Comparison of ENCODE assay signal across 8 cellular contexts in the genomic region with DNA sequence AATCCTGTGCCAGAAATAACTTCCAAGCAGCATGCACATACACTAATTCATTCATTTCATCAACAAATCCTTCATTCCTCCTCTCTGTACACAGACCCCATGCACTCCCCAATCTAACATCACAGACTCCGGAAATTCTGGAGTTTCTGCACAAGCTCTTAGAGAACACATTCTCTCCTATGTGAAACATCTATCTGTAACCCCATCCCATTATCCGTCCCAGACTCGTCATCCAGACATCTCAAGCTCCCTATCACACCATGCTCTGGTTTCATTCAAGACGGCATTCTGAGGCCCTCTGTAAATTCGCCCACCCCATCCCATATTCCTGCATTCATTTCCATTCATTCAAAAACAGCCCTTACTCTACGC. TPM values are rescaled to one million over a fixed set of nuclear protein-coding genes. Genes with fewer than 3 reads are reported as not detected.
DNase-seq lines count a peak whose midpoint lies in the region; ATAC-seq, FAIRE-seq and TF ChIP-seq lines count a peak whose summit lies in the region.

No MANE protein-coding gene starts in this region.

- intact Hi-C loops in activated CD4-positive, alpha-beta T cell treated with anti-CD3 and anti-CD28 coated beads for 36 hours (cut with DNase I, micrococcal nuclease), result loop anchor here (1.0 to 5.0 kb wide), 7 partner anchors 36 to 235 kb away; a partner anchor contains a TSS
- intact Hi-C loops in adrenal gland (cut with DNase I), result loop anchor here in 1 of 2 donors (10.0 kb wide), 1 partner anchor 114 kb away; no protein-coding TSS in a partner anchor
- intact Hi-C loops in HepG2 (cut with micrococcal nuclease; ENCODE audit: unreplicated experiment), result loop anchor here (1.0 to 2.0 kb wide), 2 partner anchors 10 to 682 kb away; no protein-coding TSS in a partner anchor

- CTCF ChIA-PET in activated CD4-positive, alpha-beta T cell treated with anti-CD3 and anti-CD28 coated beads for 36 hours (lab: Charles Lee), result interaction anchor here (0.7 to 2.4 kb wide), 12 partner anchors 10 to 319 kb away, joined by 3 to 9 read pairs (median 4); no protein-coding TSS in a partner anchor
- CTCF ChIA-PET in HepG2 (lab: Yijun Ruan, JAX; ENCODE audit: low intra/inter-chr PET ratio, low total read pairs), result no interaction called here

- peak overlapping the region; percentile 81 for H3K4me2 ChIP-seq in HepG2 (ENCODE audit: low read depth, low read length)

- H3K4me1 ChIP-seq in adrenal gland (replicated peaks in 1 of 2), result peaks cover 8 to 15% of the 10 kb centered on the region in 2 donors
- peaks cover 46% of the 10 kb centered on the region for H3K4me1 ChIP-seq in HepG2 (ENCODE audit: insufficient read depth, low read length)

- no peak for TF ChIP-seq RAD21 in HepG2 (CRISPR knock-in tag; IDR thresholded peaks at IDR 0.05)

- H3K27ac ChIP-seq in adrenal gland (peak overlapping the region; percentile 74 to 89 (median 82)), HepG2 (ENCODE audit: extremely low read length, insufficient read depth, low read length) (peak overlapping the region; percentile 79)

- H2AFZ ChIP-seq in HepG2 (ENCODE audit: low read length), result no peak overlapping the region

- H3K36me3 ChIP-seq in adrenal gland (replicated peaks in 1 of 2) (no peaks in the 10 kb centered on the region), HepG2 (replicated peaks in 1 of 2; ENCODE audit: control insufficient read depth in 1 of 2, insufficient read depth in 2 of 2, low read length in 2 of 2) (peaks cover 0 to 7% of the 10 kb centered on the region in 2 experiments; a peak in 4 of 5 replicates)

- H3K27me3 Mint-ChIP-seq in activated CD4-positive, alpha-beta T cell treated with anti-CD3 and anti-CD28 coated beads for 36 hours, result no peaks in the 10 kb centered on the region
- peaks cover 4% of the 10 kb centered on the region for H3K27me3 Mint-ChIP-seq in type B pancreatic cell

- WGBS in adrenal gland, 4 donors, result 0 to 2% (median 0%) methylated on average over 6 of the region's 6 CpGs
- 0% methylated on average over 6 of the region's 6 CpGs for WGBS in HepG2 (ENCODE audit: low lambda C conversion rate)

- H3K4me1 Mint-ChIP-seq in activated CD4-positive, alpha-beta T cell treated with anti-CD3 and anti-CD28 coated beads for 36 hours, result peaks cover 25% of the 10 kb centered on the region
- peaks cover 15% of the 10 kb centered on the region for H3K4me1 Mint-ChIP-seq in type B pancreatic cell (ENCODE audit: unreplicated experiment)

- TF ChIP-seq CTCF in adrenal gland (IDR thresholded peaks at IDR 0.05) (no peak), HepG2 (CRISPR knock-in tag; IDR thresholded peaks at IDR 0.05) (no peak), type B pancreatic cell (conservative IDR thresholded peaks at IDR 0.05) (no peak)

- H3K27ac Mint-ChIP-seq in activated CD4-positive, alpha-beta T cell treated with anti-CD3 and anti-CD28 coated beads for 36 hours, result peak overlapping the region; percentile 94
- peak overlapping the region; percentile 99 for H3K27ac Mint-ChIP-seq in type B pancreatic cell

- no peak for FAIRE-seq in HepG2 (lab: Jason Lieb, UNC)

- H3K4me3 Mint-ChIP-seq in activated CD4-positive, alpha-beta T cell treated with anti-CD3 and anti-CD28 coated beads for 36 hours, result peak overlapping the region; percentile 100
- H3K4me3 Mint-ChIP-seq in type B pancreatic cell, result peak overlapping the region; percentile 97

- no peak for ATAC-seq in activated CD4-positive, alpha-beta T cell treated with anti-CD3 and anti-CD28 coated beads for 36 hours
- ATAC-seq in HG03135 (IDR thresholded peaks at IDR 0.05; ENCODE audit: unreplicated experiment) (peak; percentile 11), HepG2 (peak; percentile 14), HG02852 (IDR thresholded peaks at IDR 0.05; ENCODE audit: unreplicated experiment) (no peak)

- H3K27me3 ChIP-seq in adrenal gland (no peaks in the 10 kb centered on the region), HepG2 (ENCODE audit: control insufficient read depth in 1 of 2, insufficient read depth in 2 of 2, low read length in 2 of 2) (no peaks in the 10 kb centered on the region; a peak in 1 of 5 replicates)

- in situ Hi-C loops in HepG2 (cut with HindIII; ENCODE audit: extremely low pct_ligation_motif_present, low pct_unique_long_range_greater_than_20kb), result no loop called here

- TF ChIP-seq EP300 in HepG2 (IDR thresholded peaks at IDR 0.05; ENCODE audit: low read depth in 2 of 2, low read length in 2 of 2) (no peak), HepG2 (CRISPR knock-in tag; IDR thresholded peaks at IDR 0.05; ENCODE audit: borderline replicate concordance) (no peak)

- H3K36me3 Mint-ChIP-seq in activated CD4-positive, alpha-beta T cell treated with anti-CD3 and anti-CD28 coated beads for 36 hours (ENCODE audit: low read depth), result peaks cover 25% of the 10 kb centered on the region
- H3K36me3 Mint-ChIP-seq in type B pancreatic cell, result peaks cover 23% of the 10 kb centered on the region

- no peak for TF ChIP-seq POLR2A in adrenal gland (IDR thresholded peaks at IDR 0.05)
- TF ChIP-seq POLR2A in HepG2 (IDR thresholded peaks at IDR 0.05; ENCODE audit: insufficient read depth in 1 of 2, low read depth in 2 of 2, low read length in 2 of 2), result 0 out of 4 replicates have a peak, but pooled peaks of 1 of the 2 experiments have one; percentile 22

- peaks cover 8% of the 10 kb centered on the region for H3K9me3 Mint-ChIP-seq in activated CD4-positive, alpha-beta T cell treated with anti-CD3 and anti-CD28 coated beads for 36 hours (ENCODE audit: low read depth)
- peaks cover 4% of the 10 kb centered on the region for H3K9me3 Mint-ChIP-seq in type B pancreatic cell

- POLR2A ChIA-PET in activated CD4-positive, alpha-beta T cell treated with anti-CD3 and anti-CD28 coated beads for 36 hours (lab: Charles Lee), result interaction anchor here (0.6 to 1.3 kb wide), 5 partner anchors 35 to 338 kb away, joined by 3 to 5 read pairs (median 3); no protein-coding TSS in a partner anchor
- POLR2A ChIA-PET in HepG2 (lab: Yijun Ruan, JAX), result interaction anchor here (0.6 to 3.8 kb wide), 28 partner anchors 8 to 209 kb away, joined by 3 to 48 read pairs (median 5); no protein-coding TSS in a partner anchor

- DNase-seq in activated CD4-positive, alpha-beta T cell treated with anti-CD3 and anti-CD28 coated beads for 36 hours, result no peak
- no peak for DNase-seq in activated CD4-positive, alpha-beta T cell treated with anti-CD3 and anti-CD28 coated beads for 48 hours
- DNase-seq in adrenal gland (no peak), HepG2 (ENCODE audit: low spot score) (no peak), type B pancreatic cell (ENCODE audit: extremely low spot score, unreplicated experiment) (no peak), middle frontal gyrus (ENCODE audit: extremely low spot score, low spot score) (no peak)

- H3K79me2 ChIP-seq in HepG2 (ENCODE audit: insufficient read depth, low read length), result peaks cover 62% of the 10 kb centered on the region

- peaks cover 14% of the 10 kb centered on the region for H4K20me1 ChIP-seq in HepG2 (ENCODE audit: insufficient read depth, low read length)

- BruUV-seq in HepG2 (replicated peaks; lab: Mats Ljungman, UMichigan), result no TSS peak

- H3K4me3 ChIP-seq in adrenal gland, result peak overlapping the region; percentile 29 to 85 (median 66)
- H3K4me3 ChIP-seq in HepG2 (replicated peaks in 1 of 3; ENCODE audit: insufficient read depth in 1 of 3, low read depth in 2 of 3, low read length in 3 of 3), result peak overlapping the region; percentile 70 to 100 (median 97)

- H3K9ac ChIP-seq in HepG2 (ENCODE audit: insufficient read depth, low read depth, low read length), result peak overlapping the region; percentile 84

- H3K9me3 ChIP-seq in adrenal gland (replicated peaks in 1 of 3) (peaks cover 0 to 18% (median 0%) of the 10 kb centered on the region in 3 donors), HepG2 (ENCODE audit: low read length) (no peaks in the 10 kb centered on the region; the same call in 1 of the 2 replicates)

RNA-seq across cellular contexts. Expression of a gene that starts 0.6 kb away (rescaled TPM):
- total RNA-seq in activated CD4-positive, alpha-beta T cell treated with anti-CD3 and anti-CD28 coated beads for 36 hours, result 10 to 100 TPM; 31.4 to 40.0 TPM
- total RNA-seq in adrenal gland, result 10 to 100 TPM; 10.6 to 22.0 (median 15.0) TPM
- 10 to 100 TPM in 1 of 3 donors, 1 to 10 TPM in 2; 6.6 to 44.6 (median 9.5) TPM for polyA plus RNA-seq in adrenal gland
- total RNA-seq in HepG2 (2016; rRNA removed; fragmentation: Illumina TruSeq; extraction: Trizol), result 60.3 and 103 TPM in 2 replicates
- total RNA-seq in HepG2 (2016; cell fraction: cytosol; rRNA removed; fragmentation: Illumina TruSeq; extraction: Trizol; ENCODE audit: low read depth), result 5.4 and 6.7 TPM in 2 replicates
- total RNA-seq in HepG2 (2016; cell fraction: insoluble cytoplasmic fraction; rRNA removed; fragmentation: Illumina TruSeq; extraction: Trizol), result 59.6 and 98.8 TPM in 2 replicates
- total RNA-seq in HepG2 (2016; cell fraction: membrane; rRNA removed; fragmentation: Illumina TruSeq; extraction: Trizol), result 11.8 and 15.6 TPM in 2 replicates
- total RNA-seq in HepG2 (2016; cell fraction: nucleus; rRNA removed; fragmentation: Illumina TruSeq; extraction: Trizol), result 31.2 and 37.2 TPM in 2 replicates
- 14.8 and 17.0 TPM in 2 replicates for polyA plus RNA-seq in HepG2 (2011; rRNA removed)
- polyA plus RNA-seq in HepG2 (2011; cell fraction: cytosol; rRNA removed), result 5.5 and 8.8 TPM in 2 replicates
- 6.2 and 9.5 TPM in 2 replicates for polyA plus RNA-seq in HepG2 (2011; cell fraction: nucleus; rRNA removed)
- polyA plus RNA-seq in HepG2 (2012), result 53.1 and 82.9 TPM in 2 replicates
- 1.7 and 2.5 TPM in 2 replicates for polyA plus RNA-seq in HepG2 (2016; cell fraction: cytosol; fragmentation: Illumina TruSeq; extraction: Trizol; ENCODE audit: low read depth)
- 95.3 and 96.1 TPM in 2 replicates for polyA plus RNA-seq in HepG2 (2016; cell fraction: insoluble cytoplasmic fraction; fragmentation: Illumina TruSeq; extraction: Trizol; ENCODE audit: low read depth)
- 3.5 and 5.3 TPM in 2 replicates for polyA plus RNA-seq in HepG2 (2016; cell fraction: membrane; fragmentation: Illumina TruSeq; extraction: Trizol; ENCODE audit: low read depth)
- 34.7 and 39.3 TPM in 2 replicates for polyA plus RNA-seq in HepG2 (2016; cell fraction: nucleus; fragmentation: Illumina TruSeq; extraction: Trizol; ENCODE audit: insufficient read depth, low read depth)
- polyA minus RNA-seq in HepG2 (2011; rRNA and poly(A)+ RNA removed; ENCODE audit: low replicate concordance), result 4.3 TPM in 2 replicates
- polyA minus RNA-seq in HepG2 (2011; cell fraction: cytosol; rRNA and poly(A)+ RNA removed), result 14.5 and 17.0 TPM in 2 replicates
- polyA minus RNA-seq in HepG2 (2011; cell fraction: nucleus; rRNA and poly(A)+ RNA removed), result 22.8 and 38.7 TPM in 2 replicates
- 25.8 and 30.0 TPM in 2 replicates for total RNA-seq in type B pancreatic cell (ENCODE audit: low replicate concordance)

RNA-seq across cellular contexts. Expression of a gene that starts 48.1 kb away (rescaled TPM):
- 10 to 100 TPM; 27.3 to 28.1 TPM for total RNA-seq in activated CD4-positive, alpha-beta T cell treated with anti-CD3 and anti-CD28 coated beads for 36 hours
- total RNA-seq in adrenal gland (10 to 100 TPM in 7 of 8 donors, 1 to 10 TPM in 1; 8.8 to 32.3 (median 17.1) TPM), HepG2 (2016; rRNA removed; fragmentation: Illumina TruSeq; extraction: Trizol) (99.7 and 188 TPM in 2 replicates), type B pancreatic cell (ENCODE audit: low replicate concordance) (56.6 and 57.9 TPM in 2 replicates)
- polyA plus RNA-seq in adrenal gland (10 to 100 TPM in 1 of 3 donors, 1 to 10 TPM in 2; 2.9 to 25.5 (median 4.7) TPM), HepG2 (2011; rRNA removed) (72.5 and 89.5 TPM in 2 replicates)
- total RNA-seq in HepG2 (2016; cell fraction: cytosol; rRNA removed; fragmentation: Illumina TruSeq; extraction: Trizol; ENCODE audit: low read depth), result 19.1 and 23.2 TPM in 2 replicates
- 102 and 181 TPM in 2 replicates for total RNA-seq in HepG2 (2016; cell fraction: insoluble cytoplasmic fraction; rRNA removed; fragmentation: Illumina TruSeq; extraction: Trizol)
- total RNA-seq in HepG2 (2016; cell fraction: membrane; rRNA removed; fragmentation: Illumina TruSeq; extraction: Trizol), result 106 and 120 TPM in 2 replicates
- total RNA-seq in HepG2 (2016; cell fraction: nucleus; rRNA removed; fragmentation: Illumina TruSeq; extraction: Trizol), result 59.2 and 61.8 TPM in 2 replicates
- 38.7 and 59.9 TPM in 2 replicates for polyA plus RNA-seq in HepG2 (2011; cell fraction: cytosol; rRNA removed)
- polyA plus RNA-seq in HepG2 (2011; cell fraction: nucleus; rRNA removed), result 17.3 and 27.5 TPM in 2 replicates
- 88.0 and 112 TPM in 2 replicates for polyA plus RNA-seq in HepG2 (2012)
- polyA plus RNA-seq in HepG2 (2016; cell fraction: cytosol; fragmentation: Illumina TruSeq; extraction: Trizol; ENCODE audit: low read depth), result 10.3 and 11.1 TPM in 2 replicates
- polyA plus RNA-seq in HepG2 (2016; cell fraction: insoluble cytoplasmic fraction; fragmentation: Illumina TruSeq; extraction: Trizol; ENCODE audit: low read depth), result 125 and 127 TPM in 2 replicates
- polyA plus RNA-seq in HepG2 (2016; cell fraction: membrane; fragmentation: Illumina TruSeq; extraction: Trizol; ENCODE audit: low read depth), result 48.4 and 51.8 TPM in 2 replicates
- 46.4 and 50.6 TPM in 2 replicates for polyA plus RNA-seq in HepG2 (2016; cell fraction: nucleus; fragmentation: Illumina TruSeq; extraction: Trizol; ENCODE audit: insufficient read depth, low read depth)
- 21.4 and 67.1 TPM in 2 replicates for polyA minus RNA-seq in HepG2 (2011; rRNA and poly(A)+ RNA removed; ENCODE audit: low replicate concordance)
- polyA minus RNA-seq in HepG2 (2011; cell fraction: cytosol; rRNA and poly(A)+ RNA removed), result 105 and 119 TPM in 2 replicates
- polyA minus RNA-seq in HepG2 (2011; cell fraction: nucleus; rRNA and poly(A)+ RNA removed), result 83.8 and 92.4 TPM in 2 replicates

Comparison
In these comparisons a context has a peak if more than half of its experiments do, and no peak if none do; other contexts are left out.
1. ATAC-seq: peak in HG03135 (single experiment) and HepG2 (single experiment); none in activated CD4-positive, alpha-beta T cell treated with anti-CD3 and anti-CD28 coated beads for 36 hours (single experiment) and HG02852 (single experiment).